9 cellular contexts compared by ENCODE assay signal in genomic region chr4:84499065-84499982, GRCh38. TPM values are rescaled to one million over a fixed set of nuclear protein-coding genes. Genes with fewer than 3 reads are reported as not detected.
DNase-seq lines count a peak whose midpoint lies in the region; ATAC-seq, FAIRE-seq and TF ChIP-seq lines count a peak whose summit lies in the region.
"Had no signal": no experiment of that assay in that cellular context is flagged by ENCODE, and none has a peak within 500 bp of the region (broad histone marks: within the 10 kb centered on the region; RNA-seq: fewer than 3 reads in every experiment).

Gene NKX6-1, minus strand, starts transcription at chr4:84499292. Its CDS starts 1,064 bp downstream, at chr4:84498228.

- peaks cover 24 to 52% (median 37%) of the 10 kb centered on the region in 4 donors for H3K4me1 ChIP-seq in esophagus muscularis mucosa
- H3K4me1 ChIP-seq in mucosa of rectum (ENCODE audit: control insufficient read depth in 2 of 2, insufficient read depth in 2 of 2, low read length in 2 of 2) = peaks cover 4 to 20% of the 10 kb centered on the region in 2 donors

- H3K36me3 ChIP-seq in esophagus muscularis mucosa (peaks cover 0 to 27% (median 9%) of the 10 kb centered on the region in 4 donors), mucosa of rectum (ENCODE audit: control insufficient read depth in 2 of 2, insufficient read depth in 2 of 2, low read length in 2 of 2) (no peaks in the 10 kb centered on the region)

- H3K9ac ChIP-seq in mucosa of rectum (ENCODE audit: low read depth in 1 of 2, low read length in 2 of 2) = no peak within 1 kb of the TSS

- H3K4me3 ChIP-seq in esophagus muscularis mucosa = peak within 1 kb of the TSS; percentile 81 to 92 (median 87)
- H3K4me3 ChIP-seq in mucosa of rectum (ENCODE audit: low read length in 2 of 2) = peak within 1 kb of the TSS; percentile 53 to 66

- no peak for FAIRE-seq in urothelium cell line (lab: Jason Lieb, UNC)

- intact Hi-C loops in esophagus muscularis mucosa (cut with DNase I) = no loop called here

- H3K27ac ChIP-seq in esophagus muscularis mucosa (replicated peaks in 1 of 4) = peak within 1 kb of the TSS; percentile 92 to 98 (median 96)
- H3K27ac ChIP-seq in mucosa of rectum (ENCODE audit: low read depth in 2 of 2, low read length in 2 of 2) = no peak within 1 kb of the TSS

- H3K27me3 ChIP-seq in esophagus muscularis mucosa (peaks cover 0 to 83% (median 4%) of the 10 kb centered on the region in 4 donors), mucosa of rectum (ENCODE audit: control insufficient read depth in 2 of 2, insufficient read depth in 2 of 2, low read length in 2 of 2) (peaks cover 81 to 85% of the 10 kb centered on the region in 2 donors)

- 2% methylated on average over 52 of the region's 52 CpGs for WGBS in esophagus muscularis mucosa

- DNase-seq in DMS 273 (lab: John Stamatoyannopoulos, UW; ENCODE audit: unreplicated experiment) (peak; percentile 97), LHCN-M2 (ENCODE audit: low read depth) (peak; percentile 81), SW480 (ENCODE audit: low spot score) (peak; percentile 81), esophagus muscularis mucosa (ENCODE audit: extremely low spot score) (peak; percentile 97), urothelium cell line (ENCODE audit: low spot score) (peak; percentile 88)
- no peak for DNase-seq in activated effector memory CD4-positive, alpha-beta T cell treated with Interleukin-2 at 50 U/mL for 16 hours

- TF ChIP-seq POLR2A in esophagus muscularis mucosa (IDR thresholded peaks at IDR 0.05; ENCODE audit: low read depth) = peak; percentile 12

- ATAC-seq in HG02981 (IDR thresholded peaks at IDR 0.05; ENCODE audit: unreplicated experiment) = no peak

- H3K9me3 ChIP-seq in esophagus muscularis mucosa (no peaks in the 10 kb centered on the region), mucosa of rectum (ENCODE audit: control insufficient read depth in 2 of 2, low read length in 2 of 2) (peaks cover 0 to 3% of the 10 kb centered on the region in 2 donors)

- no peak for TF ChIP-seq CTCF in esophagus muscularis mucosa (IDR thresholded peaks at IDR 0.05)

- TF ChIP-seq EP300 in esophagus muscularis mucosa (IDR thresholded peaks at IDR 0.05) = no peak

RNA-seq across cellular contexts. Expression of gene NKX6-1, which starts in this region (rescaled TPM):
- total RNA-seq in LHCN-M2 (2014; rRNA removed) (0.86 and 1.7 TPM in 2 replicates), esophagus muscularis mucosa (100 to 1,000 TPM in 1 of 4 donors, 10 to 100 TPM in 3; 48.2 to 115 (median 75.4) TPM)
- 0.84 TPM for polyA plus RNA-seq in LHCN-M2 (2012)
- total RNA-seq: T-helper 1 cell treated with Interleukin-12 subunit alpha and Interleukin-12 subunit beta and Interleukin-4 antibody, amounts not matched to agents 30 ng/mL and 1 ng/mL, for 36 hours had no signal

Comparison
In these comparisons a context has a peak if more than half of its experiments do, and no peak if none do; other contexts are left out.
1. RNA of gene NKX6-1 (total RNA-seq): 48.2 to 115 TPM in esophagus muscularis mucosa; 0.86 to 1.7 TPM in LHCN-M2; every median in the first group is over 10 times any median in the second.
2. H3K27ac ChIP-seq: peak in esophagus muscularis mucosa (4 of 4); none in mucosa of rectum (0 of 2).